In genomic region chr16:89716493-89716892, GRCh38 we compare ENCODE assay signal across 23 cellular contexts.
"Had no signal": no experiment of that assay in that cellular context is flagged by ENCODE, and none has a peak within 500 bp of the region (broad histone marks: within the 10 kb centered on the region; RNA-seq: fewer than 3 reads in every experiment).

No MANE protein-coding gene starts in this region.

- H3K36me3 ChIP-seq: colonic mucosa, gastrocnemius medialis, thyroid gland, vagina had no signal

- H3K27me3 ChIP-seq: colonic mucosa, thyroid gland, vagina had no signal

- H3K9me3 ChIP-seq: colonic mucosa, gastrocnemius medialis, psoas muscle, stomach, thyroid gland, vagina had no signal

- H3K4me3 Mint-ChIP-seq: dendritic cell treated with granulocyte-macrophage colony-stimulating factor and Interleukin-4, amounts not matched to agents 40 ng/mL and 50 ng/mL, for 4 days; endodermal cell; memory B cell; natural killer cell had no signal

- H3K27me3 Mint-ChIP-seq: memory B cell had no signal

- H3K4me3 ChIP-seq: colonic mucosa, gastrocnemius medialis, lung, psoas muscle, skin epidermis, stomach, thyroid gland, vagina had no signal

- ATAC-seq: esophagus mucosa, gastrocnemius medialis, left lobe of liver, natural killer cell, psoas muscle, right cardiac atrium had no signal

- H3K9me3 Mint-ChIP-seq: dendritic cell treated with granulocyte-macrophage colony-stimulating factor and Interleukin-4, amounts not matched to agents 40 ng/mL and 50 ng/mL, for 4 days; endodermal cell; memory B cell; natural killer cell had no signal

- DNase-seq: colonic mucosa; effector CD8-positive, alpha-beta T cell; endodermal cell; foreskin fibroblast; gastrocnemius medialis; kidney; natural killer cell; nucleus accumbens; psoas muscle; stimulated activated CD4-positive, alpha-beta T cell treated with anti-CD3 and anti-CD28 coated beads, Interleukin-15, amount 100 ng/mL, for 24 hours; stimulated activated CD4-positive, alpha-beta T cell treated with anti-CD3 and anti-CD28 coated beads, Interleukin-2, amount 100 ng/mL, for 48 hours; stimulated activated naive CD4-positive, alpha-beta T cell treated with Interleukin-2 at 50 U/mL for 16 hours; stomach; thyroid gland had no signal

- H3K27ac ChIP-seq: colonic mucosa, epithelial cell of prostate, gastrocnemius medialis, psoas muscle, skin epidermis, stomach, thyroid gland, vagina had no signal

- H3K27ac Mint-ChIP-seq: endodermal cell, memory B cell, natural killer cell had no signal

- FAIRE-seq: kidney had no signal

- H3K36me3 Mint-ChIP-seq: natural killer cell had no signal
